ENCODE assay signal across 8 cellular contexts in the genomic region with DNA sequence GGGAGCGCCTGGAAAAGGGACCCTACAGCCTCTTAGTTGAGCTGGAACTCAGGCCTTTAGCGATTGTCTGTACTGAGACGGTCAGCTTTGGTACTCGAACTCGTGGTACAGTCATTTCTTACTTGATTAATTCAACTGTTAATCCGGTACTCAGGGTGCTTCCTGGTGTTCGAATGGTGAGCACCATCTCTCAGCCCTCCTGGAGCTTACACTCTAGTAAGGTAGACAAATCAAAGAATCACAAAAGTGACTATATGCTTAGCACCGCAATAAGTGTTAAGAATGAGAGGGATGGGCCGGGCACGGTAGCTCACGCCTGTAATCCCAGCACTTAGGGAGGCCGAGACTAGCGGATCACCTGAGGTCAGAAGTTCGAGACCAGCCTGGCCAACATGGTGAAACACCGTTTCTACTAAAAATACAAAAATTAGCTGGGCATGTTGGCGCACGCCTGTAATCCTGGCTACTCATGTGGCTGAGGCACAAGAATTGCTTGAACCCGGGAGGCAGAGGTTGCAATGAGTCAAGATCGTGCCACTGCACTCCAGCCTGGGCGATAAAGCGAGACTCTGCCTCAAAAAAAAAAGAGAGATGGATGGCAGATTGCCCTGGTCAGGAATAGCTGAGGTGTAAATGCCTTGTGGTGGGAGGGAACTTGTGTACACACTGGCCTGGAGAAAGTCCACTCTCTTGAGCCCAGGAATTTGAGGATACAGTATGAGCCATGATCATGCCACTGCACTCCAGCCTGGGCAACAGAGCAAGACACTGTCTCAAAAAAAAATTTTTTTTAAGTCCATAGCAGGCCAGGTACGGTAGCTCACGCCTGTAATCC. TPM values are rescaled to one million over a fixed set of nuclear protein-coding genes. Genes with fewer than 3 reads are reported as not detected.
DNase-seq lines count a peak whose midpoint lies in the region; ATAC-seq and TF ChIP-seq lines count a peak whose summit lies in the region.

No MANE protein-coding gene starts in this region.

- H3K4me3 Mint-ChIP-seq in activated naive CD4-positive, alpha-beta T cell treated with anti-CD3 and anti-CD28 coated beads, Interleukin-2, amount 50 U/mL, for 24 hours, result peak overlapping the region; percentile 92
- peak overlapping the region; percentile 86 for H3K4me3 Mint-ChIP-seq in activated T-helper 17 cell treated with anti-CD3 and anti-CD28 coated beads, Interleukin-2, amount 50 U/mL, for 72 hours

- H3K9me3 Mint-ChIP-seq in activated naive CD4-positive, alpha-beta T cell treated with anti-CD3 and anti-CD28 coated beads, Interleukin-2, amount 50 U/mL, for 24 hours, result no peaks in the 10 kb centered on the region
- no peaks in the 10 kb centered on the region for H3K9me3 Mint-ChIP-seq in activated T-helper 17 cell treated with anti-CD3 and anti-CD28 coated beads, Interleukin-2, amount 50 U/mL, for 72 hours

- H3K27me3 ChIP-seq in kidney epithelial cell (ENCODE audit: control insufficient read depth, insufficient read depth, low read length), result no peaks in the 10 kb centered on the region
- no peaks in the 10 kb centered on the region for H3K27me3 ChIP-seq in thyroid gland

- no peak for TF ChIP-seq CTCF in kidney epithelial cell (IDR thresholded peaks at IDR 0.05; ENCODE audit: insufficient read depth, low read length, poor library complexity, severe bottlenecking)
- no peak for TF ChIP-seq CTCF in thyroid gland (IDR thresholded peaks at IDR 0.05)

- peaks cover 1% of the 10 kb centered on the region for H3K36me3 ChIP-seq in kidney epithelial cell (ENCODE audit: control insufficient read depth, insufficient read depth, low read length)
- peaks cover 0 to 21% of the 10 kb centered on the region in 2 donors for H3K36me3 ChIP-seq in thyroid gland

- no peak for TF ChIP-seq POLR2A in thyroid gland (IDR thresholded peaks at IDR 0.05)

- H3K9me3 ChIP-seq in thyroid gland, result no peaks in the 10 kb centered on the region

- no peak overlapping the region for H3K27ac ChIP-seq in thyroid gland

- peak overlapping the region; percentile 89 for H3K27ac Mint-ChIP-seq in activated naive CD4-positive, alpha-beta T cell treated with anti-CD3 and anti-CD28 coated beads, Interleukin-2, amount 50 U/mL, for 24 hours
- H3K27ac Mint-ChIP-seq in activated T-helper 17 cell treated with anti-CD3 and anti-CD28 coated beads, Interleukin-2, amount 50 U/mL, for 72 hours, result peak overlapping the region; percentile 82

- no peak for ATAC-seq in activated T-helper 17 cell treated with anti-CD3 and anti-CD28 coated beads, Interleukin-2, amount 50 U/mL, for 72 hours (replicated peaks)

- H3K4me3 ChIP-seq in kidney epithelial cell (ENCODE audit: low read depth, low read length) (peak overlapping the region; percentile 87), thyroid gland (replicated peaks in 1 of 3) (peak overlapping the region; percentile 78 to 87 (median 79))

- WGBS in thyroid gland, 2 donors, result 52 to 54% methylated on average over 22 to 23 of the region's 23 CpGs

- H3K4me1 Mint-ChIP-seq in activated naive CD4-positive, alpha-beta T cell treated with anti-CD3 and anti-CD28 coated beads, Interleukin-2, amount 50 U/mL, for 24 hours, result peaks cover 52% of the 10 kb centered on the region
- peaks cover 26% of the 10 kb centered on the region for H3K4me1 Mint-ChIP-seq in activated T-helper 17 cell treated with anti-CD3 and anti-CD28 coated beads, Interleukin-2, amount 50 U/mL, for 72 hours

- intact Hi-C loops in thyroid gland (cut with DNase I), result no loop called here

- no peak for DNase-seq in activated naive CD4-positive, alpha-beta T cell treated with anti-CD3 and anti-CD28 coated beads, Interleukin-2, amount 50 U/mL, for 16 hours
- DNase-seq in kidney epithelial cell (ENCODE audit: low read depth) (no peak), thyroid gland (no peak), D341Med (ENCODE audit: low spot score) (no peak), NCI-H2196 (lab: John Stamatoyannopoulos, UW; ENCODE audit: unreplicated experiment) (no peak), NCI-H2196 treated with DMSO at 0.1 percent for 48 hours (lab: John Stamatoyannopoulos, UW; ENCODE audit: unreplicated experiment) (no peak)

- H3K36me3 Mint-ChIP-seq in activated naive CD4-positive, alpha-beta T cell treated with anti-CD3 and anti-CD28 coated beads, Interleukin-2, amount 50 U/mL, for 24 hours, result peaks cover 16% of the 10 kb centered on the region
- peaks cover 49% of the 10 kb centered on the region for H3K36me3 Mint-ChIP-seq in activated T-helper 17 cell treated with anti-CD3 and anti-CD28 coated beads, Interleukin-2, amount 50 U/mL, for 72 hours (ENCODE audit: low read depth)

- H3K4me1 ChIP-seq in thyroid gland, result peaks cover 8 to 12% of the 10 kb centered on the region in 2 donors

- no peaks in the 10 kb centered on the region for H3K27me3 Mint-ChIP-seq in activated naive CD4-positive, alpha-beta T cell treated with anti-CD3 and anti-CD28 coated beads, Interleukin-2, amount 50 U/mL, for 24 hours
- no peaks in the 10 kb centered on the region for H3K27me3 Mint-ChIP-seq in activated T-helper 17 cell treated with anti-CD3 and anti-CD28 coated beads, Interleukin-2, amount 50 U/mL, for 72 hours

RNA-seq across cellular contexts. Expression of a gene that starts 1.0 kb away (rescaled TPM):
- total RNA-seq in activated T-helper 17 cell treated with anti-CD3 and anti-CD28 coated beads, Interleukin-2, amount 50 U/mL, for 72 hours, result 100 to 1,000 TPM in 1 of 2 donors, 10 to 100 TPM in 1; 55.3 to 117 TPM
- total RNA-seq in kidney epithelial cell (30.8 and 33.2 TPM in 2 replicates), thyroid gland (10 to 100 TPM; 20.7 to 28.0 (median 25.3) TPM)

RNA-seq across cellular contexts. Expression of a gene that starts 54.2 kb away (rescaled TPM):
- total RNA-seq in activated T-helper 17 cell treated with anti-CD3 and anti-CD28 coated beads, Interleukin-2, amount 50 U/mL, for 72 hours, result 100 to 1,000 TPM; 265 to 629 TPM
- total RNA-seq in kidney epithelial cell (119 and 126 TPM in 2 replicates), thyroid gland (100 to 1,000 TPM; 287 to 675 (median 493) TPM)

RNA-seq across cellular contexts. Expression of a gene that starts 55.8 kb away (rescaled TPM):
- not detected for total RNA-seq in activated T-helper 17 cell treated with anti-CD3 and anti-CD28 coated beads, Interleukin-2, amount 50 U/mL, for 72 hours
- total RNA-seq in kidney epithelial cell (2.4 TPM in 2 replicates), thyroid gland (under 1 TPM in 2 of 4 donors, not detected in 2; 0.22 to 0.67 TPM)
